ENCODE assay signal across 31 cellular contexts in the genomic region with DNA sequence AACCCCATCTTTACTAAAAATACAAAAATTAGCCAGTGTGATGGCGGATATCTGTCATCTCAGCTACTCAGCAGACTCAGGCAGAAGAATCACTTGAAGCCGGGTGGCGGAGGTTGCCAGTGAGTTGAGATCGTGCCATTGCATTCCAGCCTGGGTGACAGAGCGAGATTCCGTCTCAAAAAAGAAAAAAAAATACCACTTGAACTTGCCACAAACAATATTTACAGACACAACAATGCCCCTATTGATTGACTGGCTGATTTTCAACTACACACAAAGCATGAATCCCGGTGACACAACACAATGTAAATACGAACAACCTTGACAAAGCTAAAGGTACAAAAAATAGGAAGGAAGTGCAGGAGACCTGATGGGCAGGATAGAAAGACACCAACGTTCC. TPM values are rescaled to one million over a fixed set of nuclear protein-coding genes. Genes with fewer than 3 reads are reported as not detected.
DNase-seq lines count a peak whose midpoint lies in the region; ATAC-seq and TF ChIP-seq lines count a peak whose summit lies in the region.
"Had no signal": no experiment of that assay in that cellular context is flagged by ENCODE, and none has a peak within 500 bp of the region (broad histone marks: within the 10 kb centered on the region; RNA-seq: fewer than 3 reads in every experiment).

No MANE protein-coding gene starts in this region.

- H3K27me3 ChIP-seq in cardiac muscle cell (no peaks in the 10 kb centered on the region), left ventricle myocardium inferior (ENCODE audit: low read depth) (no peaks in the 10 kb centered on the region), endodermal cell (ENCODE audit: control insufficient read depth, insufficient read depth, low read length, poor library complexity, severe bottlenecking) (no peaks in the 10 kb centered on the region), neural progenitor cell (no peaks in the 10 kb centered on the region), foreskin keratinocyte (no peaks in the 10 kb centered on the region)
- H3K27me3 ChIP-seq: esophagus muscularis mucosa, SJSA1 had no signal

- ATAC-seq in foreskin keratinocyte (no peak), GM19395 (IDR thresholded peaks at IDR 0.05; ENCODE audit: unreplicated experiment) (no peak)
- ATAC-seq: activated naive CD8-positive, alpha-beta T cell treated with anti-CD3 and anti-CD28 coated beads, Interleukin-2, amount 50 U/mL, for 24 hours; CD8-positive, alpha-beta T cell had no signal

- H3K27me3 Mint-ChIP-seq in endodermal cell (ENCODE audit: insufficient read depth), result no peaks in the 10 kb centered on the region
- peaks cover 3% of the 10 kb centered on the region for H3K27me3 Mint-ChIP-seq in neural progenitor cell (ENCODE audit: insufficient read depth, low read depth)

- no peaks in the 10 kb centered on the region for H3K9me3 Mint-ChIP-seq in endodermal cell
- H3K9me3 Mint-ChIP-seq in neural progenitor cell, result peaks cover 7% of the 10 kb centered on the region
- H3K9me3 Mint-ChIP-seq: activated naive CD8-positive, alpha-beta T cell treated with anti-CD3 and anti-CD28 coated beads, Interleukin-2, amount 50 U/mL, for 24 hours; CD8-positive, alpha-beta T cell had no signal

- H3K9ac ChIP-seq in endodermal cell (ENCODE audit: extremely low read depth, low read length, poor library complexity, severe bottlenecking) (no peak overlapping the region), neural progenitor cell (no peak overlapping the region)

- H3K9me3 ChIP-seq in cardiac muscle cell (ENCODE audit: low read depth) (no peaks in the 10 kb centered on the region), left ventricle myocardium inferior (replicated peaks) (no peaks in the 10 kb centered on the region), endodermal cell (ENCODE audit: control insufficient read depth, low read length) (no peaks in the 10 kb centered on the region), neural progenitor cell (ENCODE audit: low read depth) (no peaks in the 10 kb centered on the region)
- H3K9me3 ChIP-seq: esophagus muscularis mucosa, neutrophil, SJSA1, spleen had no signal

- H3K36me3 ChIP-seq in cardiac muscle cell (no peaks in the 10 kb centered on the region), left ventricle myocardium inferior (no peaks in the 10 kb centered on the region), endodermal cell (ENCODE audit: control insufficient read depth, insufficient read depth, low read length) (peaks cover 54% of the 10 kb centered on the region), neural progenitor cell (no peaks in the 10 kb centered on the region)
- H3K36me3 ChIP-seq: brain microvascular endothelial cell, esophagus muscularis mucosa, neutrophil, spleen had no signal

- H3K27ac ChIP-seq in cardiac muscle cell (peak overlapping the region; percentile 12), left ventricle myocardium inferior (replicated peaks) (no peak overlapping the region), endodermal cell (ENCODE audit: low read depth, low read length) (no peak overlapping the region), neural progenitor cell (no peak overlapping the region), foreskin keratinocyte (no peak overlapping the region)
- H3K27ac ChIP-seq: brain microvascular endothelial cell, esophagus muscularis mucosa, neutrophil, SJSA1, spleen had no signal

- H3K27ac Mint-ChIP-seq in endodermal cell (peak overlapping the region; percentile 74), neural progenitor cell (peak overlapping the region; percentile 70)
- H3K27ac Mint-ChIP-seq: activated naive CD8-positive, alpha-beta T cell treated with anti-CD3 and anti-CD28 coated beads, Interleukin-2, amount 50 U/mL, for 24 hours; CD8-positive, alpha-beta T cell had no signal

- no peak for TF ChIP-seq CTCF in cardiac muscle cell (IDR thresholded peaks at IDR 0.05; ENCODE audit: low read depth, low read length)
- no peak for TF ChIP-seq CTCF in left ventricle myocardium inferior (IDR thresholded peaks at IDR 0.05; ENCODE audit: borderline replicate concordance)
- no peak for TF ChIP-seq CTCF in endodermal cell (conservative IDR thresholded peaks at IDR 0.05)
- TF ChIP-seq CTCF in neural progenitor cell (IDR thresholded peaks at IDR 0.05), result no peak
- no peak for TF ChIP-seq CTCF in foreskin keratinocyte (conservative IDR thresholded peaks at IDR 0.05)

- 96 to 97% methylated on average over 8 to 9 of the region's 9 CpGs for WGBS in endodermal cell (ENCODE audit: insufficient coverage in 1 of 2, insufficient read length in 1 of 2), 2 experiments

- in situ Hi-C loops in ACHN (cut with HindIII; ENCODE audit: low pct_ligation_motif_present, low pct_unique_long_range_greater_than_20kb, low sequenced_read_pairs), result no loop called here

- intact Hi-C loops in left ventricle myocardium inferior (cut with micrococcal nuclease), result no loop called here

- DNase-seq in cardiac muscle cell (ENCODE audit: low read depth in 1 of 2, low spot score in 1 of 2) (no peak), left ventricle myocardium inferior (no peak), endodermal cell (no peak), neural progenitor cell (ENCODE audit: low spot score) (no peak), ACHN (no peak), NCI-H2107 (lab: John Stamatoyannopoulos, UW) (no peak), foreskin keratinocyte (no peak)
- DNase-seq: 8988T; activated CD8-positive, alpha-beta memory T cell treated with anti-CD3 and anti-CD28 coated beads for 24 hours; activated gamma-delta T cell treated with Interleukin-2 at 50 U/mL for 16 hours; activated naive CD8-positive, alpha-beta T cell treated with anti-CD3 and anti-CD28 coated beads, Interleukin-2, amount 50 U/mL, for 24 hours; activated T-cell treated with anti-CD3 and anti-CD28 coated beads, Interleukin-2, amount 50 U/mL, for 1 hour; AML-193; brain microvascular endothelial cell; CD8-positive, alpha-beta T cell; DMS153; effector CD8-positive, alpha-beta T cell; hypothalamus; Karpas-422; NCI-H1694 treated with DMSO at 0.1 percent for 48 hours; NCI-H526 treated with DMSO at 0.1 percent for 48 hours; retina; spleen; stimulated activated CD4-positive, alpha-beta T cell treated with anti-CD3 and anti-CD28 coated beads, Interleukin-4, amount 100 ng/mL, for 1 hour; stimulated activated naive CD4-positive, alpha-beta T cell; T-helper 1 cell had no signal

- H2AFZ ChIP-seq in neural progenitor cell (replicated peaks), result no peak overlapping the region

- H3K36me3 Mint-ChIP-seq in endodermal cell (ENCODE audit: low read depth), result peaks cover 30% of the 10 kb centered on the region
- H3K36me3 Mint-ChIP-seq in neural progenitor cell, result peaks cover 21% of the 10 kb centered on the region
- H3K36me3 Mint-ChIP-seq: CD8-positive, alpha-beta T cell had no signal

- peaks cover 61% of the 10 kb centered on the region for H4K20me1 ChIP-seq in neural progenitor cell (ENCODE audit: low read depth)

- peaks cover 63% of the 10 kb centered on the region for H3K4me1 Mint-ChIP-seq in endodermal cell
- peaks cover 59% of the 10 kb centered on the region for H3K4me1 Mint-ChIP-seq in neural progenitor cell
- H3K4me1 Mint-ChIP-seq: activated naive CD8-positive, alpha-beta T cell treated with anti-CD3 and anti-CD28 coated beads, Interleukin-2, amount 50 U/mL, for 24 hours had no signal

- H3K4me2 ChIP-seq in neural progenitor cell, result no peak overlapping the region

- no peak overlapping the region for H3K4me3 Mint-ChIP-seq in endodermal cell
- no peak overlapping the region for H3K4me3 Mint-ChIP-seq in neural progenitor cell
- H3K4me3 Mint-ChIP-seq: activated naive CD8-positive, alpha-beta T cell treated with anti-CD3 and anti-CD28 coated beads, Interleukin-2, amount 50 U/mL, for 24 hours; CD8-positive, alpha-beta T cell had no signal

- H3F3A ChIP-seq in neural progenitor cell (ENCODE audit: low read depth), result peaks cover 20% of the 10 kb centered on the region

- H3K79me2 ChIP-seq in neural progenitor cell (ENCODE audit: low read depth), result peaks cover 67% of the 10 kb centered on the region

- H3K4me1 ChIP-seq in cardiac muscle cell (ENCODE audit: low read depth) (peaks cover 30% of the 10 kb centered on the region), left ventricle myocardium inferior (peaks cover 35% of the 10 kb centered on the region), endodermal cell (ENCODE audit: control insufficient read depth, insufficient read depth, low read length) (peaks cover 30% of the 10 kb centered on the region), neural progenitor cell (peaks cover 17% of the 10 kb centered on the region), foreskin keratinocyte (peaks cover 47% of the 10 kb centered on the region)
- H3K4me1 ChIP-seq: spleen had no signal

- no peak overlapping the region for H3K4me3 ChIP-seq in cardiac muscle cell
- no peak overlapping the region for H3K4me3 ChIP-seq in left ventricle myocardium inferior
- H3K4me3 ChIP-seq in endodermal cell (ENCODE audit: low read length), result no peak overlapping the region
- no peak overlapping the region for H3K4me3 ChIP-seq in neural progenitor cell
- H3K4me3 ChIP-seq: esophagus muscularis mucosa, lung, SJSA1, spleen had no signal

RNA-seq across cellular contexts. Expression of gene NXN, which starts 49.3 kb away (rescaled TPM):
- total RNA-seq in cardiac muscle cell (107 and 122 TPM in 2 replicates), left ventricle myocardium inferior (13.8 TPM), endodermal cell (100 to 1,000 TPM; 124 to 201 TPM), neural progenitor cell (ENCODE audit: low replicate concordance) (35.9 and 69.4 TPM in 2 replicates), foreskin keratinocyte (74.7 and 94.8 TPM in 2 replicates)
- polyA plus RNA-seq in cardiac muscle cell (120 and 128 TPM in 2 replicates), foreskin keratinocyte (69.8 and 84.0 TPM in 2 replicates)
- 132 TPM for polyA plus RNA-seq in endodermal cell (2013, experiment 1 of 2)
- 112 TPM for polyA plus RNA-seq in endodermal cell (2013, experiment 2 of 2)
